ENCODE assay signal across 13 cellular contexts in genomic region chr10:52335665-52336064, GRCh38. TPM values are rescaled to one million over a fixed set of nuclear protein-coding genes. Genes with fewer than 3 reads are reported as not detected.
"Had no signal": no experiment of that assay in that cellular context is flagged by ENCODE, and none has a peak within 500 bp of the region (broad histone marks: within the 10 kb centered on the region; RNA-seq: fewer than 3 reads in every experiment).

No MANE protein-coding gene starts in this region.

- H3K36me3 Mint-ChIP-seq: activated naive CD8-positive, alpha-beta T cell treated with anti-CD3 and anti-CD28 coated beads for 36 hours; natural killer cell treated with Interleukin-12 subunit alpha and Interleukin-12 subunit beta and Interleukin-15 and Interleukin-18, amount 100 ng/mL, for 72 hours; type B pancreatic cell had no signal

- H3K27me3 Mint-ChIP-seq: activated naive CD8-positive, alpha-beta T cell treated with anti-CD3 and anti-CD28 coated beads for 36 hours; dendritic cell treated with granulocyte-macrophage colony-stimulating factor and Interleukin-4, amounts not matched to agents 40 ng/mL and 50 ng/mL, for 4 days; stimulated activated naive CD8-positive, alpha-beta T cell treated with anti-CD3 and anti-CD28 coated beads, Interleukin-15, Interleukin-2, amounts not matched to agents 100 ng/mL and 50 ng/mL, for 24 hours; type B pancreatic cell had no signal

- ATAC-seq: activated CD4-positive, CD25-positive, alpha-beta regulatory T cell treated with anti-CD3 and anti-CD28 coated beads, Interleukin-2, amount 50 U/mL, for 24 hours; natural killer cell treated with Interleukin-12 subunit alpha and Interleukin-12 subunit beta and Interleukin-15 and Interleukin-18, amount 100 ng/mL, for 72 hours; right cardiac atrium had no signal

- DNase-seq: activated CD4-positive, alpha-beta T cell treated with anti-CD3 and anti-CD28 coated beads, Interleukin-2, amount 50 U/mL, for 1 hour; activated naive CD8-positive, alpha-beta T cell treated with anti-CD3 and anti-CD28 coated beads for 36 hours; glutamatergic neuron; posterior cingulate gyrus; right cardiac atrium; small intestine had no signal

- H3K4me3 Mint-ChIP-seq: activated naive CD8-positive, alpha-beta T cell treated with anti-CD3 and anti-CD28 coated beads for 36 hours; activated T-helper 1 cell treated with anti-CD3 and anti-CD28 coated beads, Interleukin-12 subunit alpha, Interleukin-12 subunit beta, Interleukin-2, Interleukin-4 antibody, amounts not matched to agents 30 ng/mL and 10 ng/mL and 1 ng/mL, durations not matched to agents 14 hours and 24 hours and 36 hours; dendritic cell treated with granulocyte-macrophage colony-stimulating factor and Interleukin-4, amounts not matched to agents 40 ng/mL and 50 ng/mL, for 4 days; natural killer cell treated with Interleukin-12 subunit alpha and Interleukin-12 subunit beta and Interleukin-15 and Interleukin-18, amount 100 ng/mL, for 72 hours; stimulated activated naive CD8-positive, alpha-beta T cell treated with anti-CD3 and anti-CD28 coated beads, Interleukin-15, Interleukin-2, amounts not matched to agents 100 ng/mL and 50 ng/mL, for 24 hours; type B pancreatic cell had no signal

- H3K9me3 Mint-ChIP-seq: activated naive CD8-positive, alpha-beta T cell treated with anti-CD3 and anti-CD28 coated beads for 36 hours; activated T-helper 1 cell treated with anti-CD3 and anti-CD28 coated beads, Interleukin-12 subunit alpha, Interleukin-12 subunit beta, Interleukin-2, Interleukin-4 antibody, amounts not matched to agents 30 ng/mL and 10 ng/mL and 1 ng/mL, durations not matched to agents 14 hours and 24 hours and 36 hours; dendritic cell treated with granulocyte-macrophage colony-stimulating factor and Interleukin-4, amounts not matched to agents 40 ng/mL and 50 ng/mL, for 4 days; stimulated activated naive CD8-positive, alpha-beta T cell treated with anti-CD3 and anti-CD28 coated beads, Interleukin-15, Interleukin-2, amounts not matched to agents 100 ng/mL and 50 ng/mL, for 24 hours; type B pancreatic cell had no signal

- H3K4me1 Mint-ChIP-seq: activated naive CD8-positive, alpha-beta T cell treated with anti-CD3 and anti-CD28 coated beads for 36 hours had no signal

- H3K27ac Mint-ChIP-seq: activated naive CD8-positive, alpha-beta T cell treated with anti-CD3 and anti-CD28 coated beads for 36 hours; activated T-helper 1 cell treated with anti-CD3 and anti-CD28 coated beads, Interleukin-12 subunit alpha, Interleukin-12 subunit beta, Interleukin-2, Interleukin-4 antibody, amounts not matched to agents 30 ng/mL and 10 ng/mL and 1 ng/mL, durations not matched to agents 14 hours and 24 hours and 36 hours; dendritic cell treated with granulocyte-macrophage colony-stimulating factor and Interleukin-4, amounts not matched to agents 40 ng/mL and 50 ng/mL, for 4 days; natural killer cell treated with Interleukin-12 subunit alpha and Interleukin-12 subunit beta and Interleukin-15 and Interleukin-18, amount 100 ng/mL, for 72 hours; stimulated activated naive CD8-positive, alpha-beta T cell treated with anti-CD3 and anti-CD28 coated beads, Interleukin-15, Interleukin-2, amounts not matched to agents 100 ng/mL and 50 ng/mL, for 24 hours; type B pancreatic cell had no signal

RNA-seq across cellular contexts. Expression of gene DKK1, which starts 21.6 kb away (rescaled TPM):
- total RNA-seq: activated CD8-positive, alpha-beta memory T cell treated with anti-CD3 and anti-CD28 coated beads for 36 hours; activated naive CD8-positive, alpha-beta T cell treated with anti-CD3 and anti-CD28 coated beads for 36 hours; activated T-helper 1 cell treated with anti-CD3 and anti-CD28 coated beads, Interleukin-12 subunit alpha, Interleukin-12 subunit beta, Interleukin-2, Interleukin-4 antibody, amounts not matched to agents 30 ng/mL and 10 ng/mL and 1 ng/mL, durations not matched to agents 14 hours and 24 hours and 36 hours; natural killer cell treated with Interleukin-12 subunit alpha and Interleukin-12 subunit beta and Interleukin-15 and Interleukin-18, amount 100 ng/mL, for 72 hours; right cardiac atrium had no signal
